Comparison of ENCODE assay signal across 19 cellular contexts in genomic region chr14:72740966-72741835, GRCh38.
DNase-seq lines count a peak whose midpoint lies in the region; ATAC-seq and TF ChIP-seq lines count a peak whose summit lies in the region.
"Had no signal": no experiment of that assay in that cellular context is flagged by ENCODE, and none has a peak within 500 bp of the region (broad histone marks: within the 10 kb centered on the region; RNA-seq: fewer than 3 reads in every experiment).

No MANE protein-coding gene starts in this region.

- TF ChIP-seq CTCF in dorsolateral prefrontal cortex (IDR thresholded peaks at IDR 0.05 in 54 of 56, conservative IDR thresholded peaks at IDR 0.05 in 2 of 56; ENCODE audit: low read depth in 1 of 56, partially characterized antibody in 56 of 56) (no peak), nephron progenitor cell (IDR thresholded peaks at IDR 0.05) (no peak), endothelial cell (IDR thresholded peaks at IDR 0.05; ENCODE audit: unreplicated experiment) (no peak)

- H3K9me3 Mint-ChIP-seq in nephron progenitor cell (no peaks in the 10 kb centered on the region), endothelial cell (ENCODE audit: unreplicated experiment) (no peaks in the 10 kb centered on the region)
- H3K9me3 Mint-ChIP-seq: CD4-positive, alpha-beta T cell; GM23338 had no signal

- no peak overlapping the region for H3K4me3 ChIP-seq in dorsolateral prefrontal cortex
- H3K4me3 ChIP-seq: GM23338 had no signal

- H3K27ac Mint-ChIP-seq in nephron progenitor cell: no peak overlapping the region
- H3K27ac Mint-ChIP-seq in endothelial cell (ENCODE audit: unreplicated experiment): no peak overlapping the region
- H3K27ac Mint-ChIP-seq: B cell; CD4-positive, alpha-beta T cell; GM23338 had no signal

- peak overlapping the region in 45 of 59 donors; percentile 6 to 88 (median 77) for H3K27ac ChIP-seq in dorsolateral prefrontal cortex
- H3K27ac ChIP-seq: RWPE1 had no signal

- no peaks in the 10 kb centered on the region for H3K27me3 ChIP-seq in dorsolateral prefrontal cortex

- intact Hi-C loops in dorsolateral prefrontal cortex (cut with DNase I): no loop called here

- in situ Hi-C loops in G401 (cut with HindIII; ENCODE audit: low sequenced_read_pairs): no loop called here

- H3K27me3 Mint-ChIP-seq in nephron progenitor cell (ENCODE audit: low read depth, poor library complexity): peaks cover 10% of the 10 kb centered on the region
- H3K27me3 Mint-ChIP-seq in endothelial cell (ENCODE audit: unreplicated experiment): peaks cover 2% of the 10 kb centered on the region
- H3K27me3 Mint-ChIP-seq: B cell; CD4-positive, alpha-beta T cell had no signal

- peaks cover 9% of the 10 kb centered on the region for H3K36me3 Mint-ChIP-seq in nephron progenitor cell (ENCODE audit: low read depth)
- H3K36me3 Mint-ChIP-seq in endothelial cell (ENCODE audit: low read depth, unreplicated experiment): no peaks in the 10 kb centered on the region

- DNase-seq in G401 (ENCODE audit: low spot score): peak; percentile 50
- DNase-seq in NCI-H1694 (lab: John Stamatoyannopoulos, UW): peak; percentile 22
- DNase-seq in dorsolateral prefrontal cortex: no peak
- no peak for DNase-seq in nephron progenitor cell
- DNase-seq in activated naive CD4-positive, alpha-beta T cell treated with anti-CD3 and anti-CD28 coated beads, Interleukin-2, amount 50 U/mL, for 16 hours: no peak
- no peak for DNase-seq in T-helper 2 cell
- DNase-seq in endothelial cell (ENCODE audit: low spot score): no peak
- DNase-seq: Calu3; CD4-positive, alpha-beta T cell; DND-41; GF-D8; KG1; NCI-H1048; NCI-H146; NCI-H345 had no signal

- peak overlapping the region; percentile 70 for H3K4me3 Mint-ChIP-seq in nephron progenitor cell
- no peak overlapping the region for H3K4me3 Mint-ChIP-seq in endothelial cell (ENCODE audit: unreplicated experiment)
- H3K4me3 Mint-ChIP-seq: B cell; CD4-positive, alpha-beta T cell; GM23338 had no signal

- peaks cover 80% of the 10 kb centered on the region for H3K4me1 Mint-ChIP-seq in nephron progenitor cell
- H3K4me1 Mint-ChIP-seq in endothelial cell (ENCODE audit: unreplicated experiment): no peaks in the 10 kb centered on the region
- H3K4me1 Mint-ChIP-seq: B cell had no signal

- no peak for ATAC-seq in HG02884 (IDR thresholded peaks at IDR 0.05; ENCODE audit: unreplicated experiment)

Comparison
In these comparisons a context has a peak if more than half of its experiments do, and no peak if none do; other contexts are left out.
1. DNase-seq: peak in G401 (single experiment) and NCI-H1694 (single experiment); none in dorsolateral prefrontal cortex (0 of 10), nephron progenitor cell (single experiment), activated naive CD4-positive, alpha-beta T cell treated with anti-CD3 and anti-CD28 coated beads, Interleukin-2, amount 50 U/mL, for 16 hours (single experiment), T-helper 2 cell (0 of 5) and endothelial cell (single experiment).